20 cellular contexts compared by ENCODE assay signal in the genomic region with DNA sequence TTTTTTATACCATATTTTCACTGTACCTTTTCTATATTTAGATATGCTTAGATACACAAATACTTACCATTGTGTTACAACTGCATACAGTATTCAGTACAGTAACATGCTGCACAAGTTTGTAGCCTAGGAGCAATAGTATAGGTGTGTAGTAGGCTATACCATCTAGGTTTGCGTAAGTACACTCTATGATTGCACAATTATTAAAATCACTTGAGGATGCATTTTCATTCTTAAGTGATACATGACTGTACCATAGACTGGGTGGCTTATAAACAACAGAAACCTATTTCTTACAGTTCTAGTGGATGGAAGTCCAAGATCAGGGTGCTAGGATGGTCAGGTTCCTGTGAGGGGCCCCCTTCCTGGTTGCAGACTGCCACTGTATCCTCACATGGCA.
A peak's percentile ranks its signal among the peaks of the same experiment; 100 is the strongest.
DNase-seq lines count a peak whose midpoint lies in the region; ATAC-seq and TF ChIP-seq lines count a peak whose summit lies in the region.
"Had no signal": no experiment of that assay in that cellular context is flagged by ENCODE, and none has a peak within 500 bp of the region (broad histone marks: within the 10 kb centered on the region; RNA-seq: fewer than 3 reads in every experiment).

No MANE protein-coding gene starts in this region.

- H3K79me2 ChIP-seq in mammary epithelial cell (ENCODE audit: insufficient read depth, low read length): no peaks in the 10 kb centered on the region

- no peak for TF ChIP-seq EP300 in Ishikawa (IDR thresholded peaks at IDR 0.05; ENCODE audit: borderline replicate concordance)

- no peaks in the 10 kb centered on the region for H3K36me3 Mint-ChIP-seq in MCF 10A (ENCODE audit: insufficient read depth, unreplicated experiment)
- H3K36me3 Mint-ChIP-seq: CD14-positive monocyte; CD8-positive, alpha-beta memory T cell had no signal

- H3K9me3 ChIP-seq in mammary epithelial cell (replicated peaks; ENCODE audit: insufficient read depth, low read length): no peaks in the 10 kb centered on the region
- H3K9me3 ChIP-seq: BE2C; BLaER1 treated with 17β-estradiol and CSF1 and Interleukin-3, amounts not matched to agents 10 nM and 100 nM; HAP-1 had no signal

- H3K27ac Mint-ChIP-seq in MCF 10A (ENCODE audit: low read depth, unreplicated experiment): no peak overlapping the region
- H3K27ac Mint-ChIP-seq: CD14-positive monocyte; CD4-positive, alpha-beta T cell; CD8-positive, alpha-beta memory T cell; HFFc6 had no signal

- POLR2A ChIA-PET in MCF 10A (lab: Yijun Ruan, JAX): no interaction called here

- no peaks in the 10 kb centered on the region for H3K36me3 ChIP-seq in mammary epithelial cell (ENCODE audit: insufficient read depth, low read length)
- H3K36me3 ChIP-seq: BE2C; BLaER1 treated with 17β-estradiol and CSF1 and Interleukin-3, amounts not matched to agents 10 nM and 100 nM; HAP-1 had no signal

- BruUV-seq in MCF 10A (replicated peaks; lab: Mats Ljungman, UMichigan) (no TSS peak), mammary epithelial cell (replicated peaks; lab: Mats Ljungman, UMichigan) (no TSS peak)

- TF ChIP-seq CTCF in MCF 10A (IDR thresholded peaks at IDR 0.05; ENCODE audit: unreplicated experiment) (no peak), mammary epithelial cell (conservative IDR thresholded peaks at IDR 0.05 in 1 of 2, IDR thresholded peaks at IDR 0.05 in 1 of 2; ENCODE audit: extremely low read depth in 1 of 2, insufficient read depth in 1 of 2, low read depth in 1 of 2, low read length in 2 of 2) (no peak), epithelial cell of esophagus (IDR thresholded peaks at IDR 0.05; ENCODE audit: insufficient read depth, low read depth, low read length, missing control alignments) (no peak)

- TF ChIP-seq RAD21 in Ishikawa (IDR thresholded peaks at IDR 0.05; ENCODE audit: low read depth): no peak

- intact Hi-C loops in MCF 10A (cut with micrococcal nuclease): no loop called here
- intact Hi-C loops in mammary epithelial cell (cut with micrococcal nuclease): no loop called here

- H3K4me3 Mint-ChIP-seq in MCF 10A (ENCODE audit: unreplicated experiment): no peak overlapping the region
- H3K4me3 Mint-ChIP-seq: CD14-positive monocyte; CD4-positive, alpha-beta T cell; CD8-positive, alpha-beta memory T cell; HFFc6 had no signal

- dilution Hi-C loops in mammary epithelial cell (cut with HindIII; ENCODE audit: low sequenced_read_pairs): no loop called here

- H3K4me1 Mint-ChIP-seq in MCF 10A (ENCODE audit: insufficient read depth, unreplicated experiment): no peaks in the 10 kb centered on the region
- H3K4me1 Mint-ChIP-seq: CD14-positive monocyte; CD8-positive, alpha-beta memory T cell had no signal

- CTCF ChIA-PET in MCF 10A (lab: Yijun Ruan, JAX): no interaction called here
- CTCF ChIA-PET in mammary epithelial cell (lab: Charles Lee; ENCODE audit: low non-redundant PET): no interaction called here

- no peak overlapping the region for H3K4me2 ChIP-seq in mammary epithelial cell (ENCODE audit: insufficient read depth, low read depth, low read length)
- H3K4me2 ChIP-seq: BLaER1 treated with 17β-estradiol and CSF1 and Interleukin-3, amounts not matched to agents 10 nM and 100 nM had no signal

- 94% methylated on average over 1 of the region's 1 CpG for WGBS in mammary epithelial cell (ENCODE audit: low coverage, missing lambda C conversion rate)

- peaks cover 4% of the 10 kb centered on the region for H3K27me3 Mint-ChIP-seq in MCF 10A (ENCODE audit: insufficient read depth, unreplicated experiment)

- no peak overlapping the region for H3K4me3 ChIP-seq in mammary epithelial cell (replicated peaks in 1 of 3; ENCODE audit: insufficient read depth in 1 of 3, low read depth in 2 of 3, low read length in 3 of 3)
- H3K4me3 ChIP-seq in epithelial cell of esophagus (ENCODE audit: low read length): no peak overlapping the region
- H3K4me3 ChIP-seq: BLaER1 treated with 17β-estradiol and CSF1 and Interleukin-3, amounts not matched to agents 10 nM and 100 nM; HAP-1 had no signal

- peak; percentile 19 for DNase-seq in MCF 10A (ENCODE audit: unreplicated experiment)
- DNase-seq in mammary epithelial cell: no peak
- peak; percentile 23 for DNase-seq in epithelial cell of esophagus (ENCODE audit: low read depth)
- DNase-seq in NCI-H2227 (lab: John Stamatoyannopoulos, UW; ENCODE audit: unreplicated experiment): no peak
- DNase-seq: ACHN; AML-193; BE2C; CD4-positive, alpha-beta T cell; CD8-positive, alpha-beta memory T cell; DMS 273 treated with DMSO at 0.1 percent for 48 hours; DMS79 treated with DMSO at 0.1 percent for 48 hours; GF-D8; GOT3; HFFc6 had no signal

- no peak overlapping the region for H2AFZ ChIP-seq in mammary epithelial cell (ENCODE audit: low read depth, low read length)

- H4K20me1 ChIP-seq in mammary epithelial cell (ENCODE audit: insufficient read depth, low read length): no peaks in the 10 kb centered on the region
- H4K20me1 ChIP-seq: BLaER1 treated with 17β-estradiol and CSF1 and Interleukin-3, amounts not matched to agents 10 nM and 100 nM had no signal

- H3K9me3 Mint-ChIP-seq in MCF 10A (ENCODE audit: unreplicated experiment): no peaks in the 10 kb centered on the region
- H3K9me3 Mint-ChIP-seq: CD4-positive, alpha-beta T cell had no signal

- H3K27me3 ChIP-seq in mammary epithelial cell (ENCODE audit: insufficient read depth, low read length): no peaks in the 10 kb centered on the region
- H3K27me3 ChIP-seq: BE2C; BLaER1 treated with 17β-estradiol and CSF1 and Interleukin-3, amounts not matched to agents 10 nM and 100 nM had no signal

- ATAC-seq in HG03565 (IDR thresholded peaks at IDR 0.05; ENCODE audit: unreplicated experiment): no peak

- H3K4me1 ChIP-seq in mammary epithelial cell (ENCODE audit: insufficient read depth, low read length): no peaks in the 10 kb centered on the region
- H3K4me1 ChIP-seq: BE2C; BLaER1 treated with 17β-estradiol and CSF1 and Interleukin-3, amounts not matched to agents 10 nM and 100 nM; HAP-1 had no signal

- no peak overlapping the region for H3K9ac ChIP-seq in mammary epithelial cell (ENCODE audit: insufficient read depth, low read length)
- H3K9ac ChIP-seq: BLaER1 treated with 17β-estradiol and CSF1 and Interleukin-3, amounts not matched to agents 10 nM and 100 nM had no signal

- no peak overlapping the region for H3K27ac ChIP-seq in mammary epithelial cell (ENCODE audit: insufficient read depth, low read depth, low read length)
- H3K27ac ChIP-seq: 22Rv1; BLaER1 treated with 17β-estradiol and CSF1 and Interleukin-3, amounts not matched to agents 10 nM and 100 nM had no signal

- in situ Hi-C loops in mammary epithelial cell (cut with MboI; ENCODE audit: low sequenced_read_pairs in 2 of 2): no loop called here

TF ChIP-seq in Ishikawa, 13 proteins besides CTCF, POLR2A, EP300 and RAD21:
- TF ChIP-seq ZBTB7A (IDR thresholded peaks at IDR 0.05; ENCODE audit: low read depth) (no peak), CEBPB (IDR thresholded peaks at IDR 0.05) (peak; percentile 61), REST (IDR thresholded peaks at IDR 0.05; ENCODE audit: low read depth) (no peak), EGR1 (IDR thresholded peaks at IDR 0.05) (no peak)

Comparison
In these comparisons a context has a peak if more than half of its experiments do, and no peak if none do; other contexts are left out.
1. DNase-seq: peak in MCF 10A (single experiment) and epithelial cell of esophagus (single experiment); none in mammary epithelial cell (single experiment) and NCI-H2227 (single experiment).